ENCODE assay signal across 1 cellular context in genomic region chr9:81825831-81826540, GRCh38.
TF ChIP-seq lines count a peak whose summit lies in the region.

No MANE protein-coding gene starts in this region.

TF ChIP-seq in IMR-90, 13 proteins besides CTCF, POLR2A, EP300 and RAD21:
- TF ChIP-seq BHLHE40 (IDR thresholded peaks at IDR 0.05; ENCODE audit: low read depth, low read length) (no peak), NFE2L2 (IDR thresholded peaks at IDR 0.05; ENCODE audit: low read depth, low read length) (no peak), RFX5 (IDR thresholded peaks at IDR 0.05; ENCODE audit: low read depth, low read length) (no peak), CEBPB (IDR thresholded peaks at IDR 0.05; ENCODE audit: low read depth, low read length) (no peak), CHD1 (IDR thresholded peaks at IDR 0.05; ENCODE audit: low read depth, low read length) (no peak), RCOR1 (IDR thresholded peaks at IDR 0.05; ENCODE audit: insufficient replicate concordance, low read length) (no peak), MAZ (IDR thresholded peaks at IDR 0.05; ENCODE audit: borderline replicate concordance, low read depth, low read length) (no peak), FOS (IDR thresholded peaks at IDR 0.05; ENCODE audit: low read depth, low read length) (no peak), ELK1 (IDR thresholded peaks at IDR 0.05; ENCODE audit: borderline replicate concordance, low read depth, low read length) (no peak), USF2 (IDR thresholded peaks at IDR 0.05; ENCODE audit: low read depth, low read length) (no peak), SMC3 (IDR thresholded peaks at IDR 0.05; ENCODE audit: low read depth, low read length) (no peak), MAFK (IDR thresholded peaks at IDR 0.05; ENCODE audit: low read depth, low read length) (no peak), MXI1 (IDR thresholded peaks at IDR 0.05; ENCODE audit: borderline replicate concordance, low read depth, low read length) (no peak)
